1 cellular context compared by ENCODE assay signal in the genomic region with DNA sequence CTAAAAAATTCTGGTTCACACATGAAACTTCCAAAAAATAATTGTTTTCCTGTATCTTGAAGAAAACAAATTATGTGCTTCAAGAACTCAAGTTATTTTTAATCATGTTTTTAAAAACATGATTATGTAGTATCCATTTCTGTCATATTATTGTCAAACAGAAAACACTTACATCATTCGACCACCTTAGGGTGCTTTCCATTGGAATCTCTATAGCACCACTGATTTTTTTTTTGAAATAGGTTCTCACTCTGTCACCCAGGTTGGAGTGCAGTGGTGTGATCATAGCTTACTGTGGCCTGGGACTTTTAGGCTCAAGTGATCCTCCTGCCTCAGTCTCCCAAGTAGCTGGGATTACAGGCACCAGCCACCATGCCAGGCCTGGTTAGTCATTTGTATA.
TF ChIP-seq lines count a peak whose summit lies in the region.

No MANE protein-coding gene starts in this region.

TF ChIP-seq in GM12878, 131 proteins besides CTCF, POLR2A, EP300 and RAD21 (continued from another document):
- TF ChIP-seq NFYA (IDR thresholded peaks at IDR 0.05; ENCODE audit: borderline replicate concordance, low read depth, low read length) (no peak), GABPA (IDR thresholded peaks at IDR 0.05; ENCODE audit: low read depth) (peak; percentile 42; the same call in 1 of the 2 replicates), SUPT20H (IDR thresholded peaks at IDR 0.05; ENCODE audit: borderline replicate concordance, control insufficient read depth, low read depth, low read length) (no peak), CBX5 (IDR thresholded peaks at IDR 0.05; ENCODE audit: low read depth) (no peak), SMAD1 (IDR thresholded peaks at IDR 0.05; ENCODE audit: low read depth, partially characterized antibody) (no peak), EED (IDR thresholded peaks at IDR 0.05; ENCODE audit: low read depth) (no peak)
- TF ChIP-seq, protein P1, sequence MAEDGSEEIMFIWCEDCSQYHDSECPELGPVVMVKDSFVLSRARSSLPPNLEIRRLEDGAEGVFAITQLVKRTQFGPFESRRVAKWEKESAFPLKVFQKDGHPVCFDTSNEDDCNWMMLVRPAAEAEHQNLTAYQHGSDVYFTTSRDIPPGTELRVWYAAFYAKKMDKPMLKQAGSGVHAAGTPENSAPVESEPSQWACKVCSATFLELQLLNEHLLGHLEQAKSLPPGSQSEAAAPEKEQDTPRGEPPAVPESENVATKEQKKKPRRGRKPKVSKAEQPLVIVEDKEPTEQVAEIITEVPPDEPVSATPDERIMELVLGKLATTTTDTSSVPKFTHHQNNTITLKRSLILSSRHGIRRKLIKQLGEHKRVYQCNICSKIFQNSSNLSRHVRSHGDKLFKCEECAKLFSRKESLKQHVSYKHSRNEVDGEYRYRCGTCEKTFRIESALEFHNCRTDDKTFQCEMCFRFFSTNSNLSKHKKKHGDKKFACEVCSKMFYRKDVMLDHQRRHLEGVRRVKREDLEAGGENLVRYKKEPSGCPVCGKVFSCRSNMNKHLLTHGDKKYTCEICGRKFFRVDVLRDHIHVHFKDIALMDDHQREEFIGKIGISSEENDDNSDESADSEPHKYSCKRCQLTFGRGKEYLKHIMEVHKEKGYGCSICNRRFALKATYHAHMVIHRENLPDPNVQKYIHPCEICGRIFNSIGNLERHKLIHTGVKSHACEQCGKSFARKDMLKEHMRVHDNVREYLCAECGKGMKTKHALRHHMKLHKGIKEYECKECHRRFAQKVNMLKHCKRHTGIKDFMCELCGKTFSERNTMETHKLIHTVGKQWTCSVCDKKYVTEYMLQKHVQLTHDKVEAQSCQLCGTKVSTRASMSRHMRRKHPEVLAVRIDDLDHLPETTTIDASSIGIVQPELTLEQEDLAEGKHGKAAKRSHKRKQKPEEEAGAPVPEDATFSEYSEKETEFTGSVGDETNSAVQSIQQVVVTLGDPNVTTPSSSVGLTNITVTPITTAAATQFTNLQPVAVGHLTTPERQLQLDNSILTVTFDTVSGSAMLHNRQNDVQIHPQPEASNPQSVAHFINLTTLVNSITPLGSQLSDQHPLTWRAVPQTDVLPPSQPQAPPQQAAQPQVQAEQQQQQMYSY (CRISPR knock-in tag; IDR thresholded peaks at IDR 0.05): no peak
- TF ChIP-seq, protein P2, sequence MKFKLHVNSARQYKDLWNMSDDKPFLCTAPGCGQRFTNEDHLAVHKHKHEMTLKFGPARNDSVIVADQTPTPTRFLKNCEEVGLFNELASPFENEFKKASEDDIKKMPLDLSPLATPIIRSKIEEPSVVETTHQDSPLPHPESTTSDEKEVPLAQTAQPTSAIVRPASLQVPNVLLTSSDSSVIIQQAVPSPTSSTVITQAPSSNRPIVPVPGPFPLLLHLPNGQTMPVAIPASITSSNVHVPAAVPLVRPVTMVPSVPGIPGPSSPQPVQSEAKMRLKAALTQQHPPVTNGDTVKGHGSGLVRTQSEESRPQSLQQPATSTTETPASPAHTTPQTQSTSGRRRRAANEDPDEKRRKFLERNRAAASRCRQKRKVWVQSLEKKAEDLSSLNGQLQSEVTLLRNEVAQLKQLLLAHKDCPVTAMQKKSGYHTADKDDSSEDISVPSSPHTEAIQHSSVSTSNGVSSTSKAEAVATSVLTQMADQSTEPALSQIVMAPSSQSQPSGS (IDR thresholded peaks at IDR 0.05; ENCODE audit: low read length): peak; percentile 68
